Comparison of ENCODE assay signal across 8 cellular contexts in genomic region chr17:44122825-44123355, GRCh38. TPM values are rescaled to one million over a fixed set of nuclear protein-coding genes. Genes with fewer than 3 reads are reported as not detected.
DNase-seq lines count a peak whose midpoint lies in the region; ATAC-seq lines count a peak whose summit lies in the region.

No MANE protein-coding gene starts in this region.

- peak overlapping the region; percentile 89 for H3K4me3 Mint-ChIP-seq in activated T-helper 1 cell treated with anti-CD3 and anti-CD28 coated beads, Interleukin-12 subunit alpha, Interleukin-12 subunit beta, Interleukin-2, Interleukin-4 antibody, amounts not matched to agents 30 ng/mL and 10 ng/mL and 1 ng/mL, durations not matched to agents 14 hours and 24 hours and 36 hours

- peak; percentile 18 for DNase-seq in activated T-cell treated with anti-CD3 and anti-CD28 coated beads for 1 hour (ENCODE audit: low read depth)
- no peak for DNase-seq in activated T-cell treated with anti-CD3 and anti-CD28 coated beads for 4 hours
- DNase-seq in activated T-helper 1 cell treated with anti-CD3 and anti-CD28 coated beads, Interleukin-12 subunit alpha, Interleukin-12 subunit beta, Interleukin-2, Interleukin-4 antibody, amounts not matched to agents 30 ng/mL and 10 ng/mL and 1 ng/mL, durations not matched to agents 14 hours and 24 hours and 36 hours (ENCODE audit: low spot score), result no peak
- peak; percentile 23 for DNase-seq in stimulated activated CD8-positive, alpha-beta memory T cell treated with anti-CD3 and anti-CD28 coated beads, Interleukin-12 subunit alpha, Interleukin-12 subunit beta, amount 100 ng/mL, for 1 hour (ENCODE audit: low read depth)
- DNase-seq in HUDEP-2 (lab: John Stamatoyannopoulos, UW; ENCODE audit: unreplicated experiment in 76 of 76), result no peak
- no peak for DNase-seq in putamen (ENCODE audit: low spot score)

- H3K27ac Mint-ChIP-seq in activated T-helper 1 cell treated with anti-CD3 and anti-CD28 coated beads, Interleukin-12 subunit alpha, Interleukin-12 subunit beta, Interleukin-2, Interleukin-4 antibody, amounts not matched to agents 30 ng/mL and 10 ng/mL and 1 ng/mL, durations not matched to agents 14 hours and 24 hours and 36 hours, result peak overlapping the region; percentile 76

- H3K4me1 Mint-ChIP-seq in activated T-helper 1 cell treated with anti-CD3 and anti-CD28 coated beads, Interleukin-12 subunit alpha, Interleukin-12 subunit beta, Interleukin-2, Interleukin-4 antibody, amounts not matched to agents 30 ng/mL and 10 ng/mL and 1 ng/mL, durations not matched to agents 14 hours and 24 hours and 36 hours (ENCODE audit: low read depth), result peaks cover 25% of the 10 kb centered on the region

- intact Hi-C loops in activated T-helper 1 cell treated with anti-CD3 and anti-CD28 coated beads, Interleukin-12 subunit alpha, Interleukin-12 subunit beta, Interleukin-2, Interleukin-4 antibody, amounts not matched to agents 30 ng/mL and 10 ng/mL and 1 ng/mL, durations not matched to agents 14 hours and 24 hours and 36 hours (cut with micrococcal nuclease), result loop anchor here (1.0 to 5.0 kb wide), 9 partner anchors 18 to 224 kb away; partner anchors contain the start of genes G6PC3, GRN, HROB and LSM12

- H3K36me3 Mint-ChIP-seq in activated T-helper 1 cell treated with anti-CD3 and anti-CD28 coated beads, Interleukin-12 subunit alpha, Interleukin-12 subunit beta, Interleukin-2, Interleukin-4 antibody, amounts not matched to agents 30 ng/mL and 10 ng/mL and 1 ng/mL, durations not matched to agents 14 hours and 24 hours and 36 hours (ENCODE audit: low read depth), result no peaks in the 10 kb centered on the region

- ATAC-seq in HG03280 (IDR thresholded peaks at IDR 0.05; ENCODE audit: unreplicated experiment), result peak; percentile 13

- no peaks in the 10 kb centered on the region for H3K9me3 Mint-ChIP-seq in activated T-helper 1 cell treated with anti-CD3 and anti-CD28 coated beads, Interleukin-12 subunit alpha, Interleukin-12 subunit beta, Interleukin-2, Interleukin-4 antibody, amounts not matched to agents 30 ng/mL and 10 ng/mL and 1 ng/mL, durations not matched to agents 14 hours and 24 hours and 36 hours

- H3K27me3 Mint-ChIP-seq in activated T-helper 1 cell treated with anti-CD3 and anti-CD28 coated beads, Interleukin-12 subunit alpha, Interleukin-12 subunit beta, Interleukin-2, Interleukin-4 antibody, amounts not matched to agents 30 ng/mL and 10 ng/mL and 1 ng/mL, durations not matched to agents 14 hours and 24 hours and 36 hours (ENCODE audit: insufficient read depth), result peaks cover 12% of the 10 kb centered on the region

- peak overlapping the region; percentile 70 for H3K4me3 ChIP-seq in iPS-11a (ENCODE audit: low read depth, low read length)

RNA-seq across cellular contexts. Expression of gene HDAC5, which starts 0.6 kb away (rescaled TPM):
- total RNA-seq in activated T-helper 1 cell treated with anti-CD3 and anti-CD28 coated beads, Interleukin-12 subunit alpha, Interleukin-12 subunit beta, Interleukin-2, Interleukin-4 antibody, amounts not matched to agents 30 ng/mL and 10 ng/mL and 1 ng/mL, durations not matched to agents 14 hours and 24 hours and 36 hours, result 20.6 and 22.8 TPM in 2 replicates

RNA-seq across cellular contexts. Expression of gene HROB, which starts 18.8 kb away (rescaled TPM):
- 23.0 and 23.1 TPM in 2 replicates for total RNA-seq in activated T-helper 1 cell treated with anti-CD3 and anti-CD28 coated beads, Interleukin-12 subunit alpha, Interleukin-12 subunit beta, Interleukin-2, Interleukin-4 antibody, amounts not matched to agents 30 ng/mL and 10 ng/mL and 1 ng/mL, durations not matched to agents 14 hours and 24 hours and 36 hours

RNA-seq across cellular contexts. Expression of gene ASB16, which starts 47.6 kb away (rescaled TPM):
- total RNA-seq in activated T-helper 1 cell treated with anti-CD3 and anti-CD28 coated beads, Interleukin-12 subunit alpha, Interleukin-12 subunit beta, Interleukin-2, Interleukin-4 antibody, amounts not matched to agents 30 ng/mL and 10 ng/mL and 1 ng/mL, durations not matched to agents 14 hours and 24 hours and 36 hours, result 0.31 and 0.42 TPM in 2 replicates

RNA-seq across cellular contexts. Expression of gene G6PC3, which starts 52.4 kb away (rescaled TPM):
- 33.5 and 34.9 TPM in 2 replicates for total RNA-seq in activated T-helper 1 cell treated with anti-CD3 and anti-CD28 coated beads, Interleukin-12 subunit alpha, Interleukin-12 subunit beta, Interleukin-2, Interleukin-4 antibody, amounts not matched to agents 30 ng/mL and 10 ng/mL and 1 ng/mL, durations not matched to agents 14 hours and 24 hours and 36 hours

RNA-seq across cellular contexts. Expression of gene LSM12, which starts 56.4 kb away (rescaled TPM):
- 93.9 and 95.4 TPM in 2 replicates for total RNA-seq in activated T-helper 1 cell treated with anti-CD3 and anti-CD28 coated beads, Interleukin-12 subunit alpha, Interleukin-12 subunit beta, Interleukin-2, Interleukin-4 antibody, amounts not matched to agents 30 ng/mL and 10 ng/mL and 1 ng/mL, durations not matched to agents 14 hours and 24 hours and 36 hours

Comparison
In these comparisons a context has a peak if more than half of its experiments do, and no peak if none do; other contexts are left out.
1. DNase-seq: peak in activated T-cell treated with anti-CD3 and anti-CD28 coated beads for 1 hour (single experiment) and stimulated activated CD8-positive, alpha-beta memory T cell treated with anti-CD3 and anti-CD28 coated beads, Interleukin-12 subunit alpha, Interleukin-12 subunit beta, amount 100 ng/mL, for 1 hour (single experiment); none in activated T-cell treated with anti-CD3 and anti-CD28 coated beads for 4 hours (single experiment), activated T-helper 1 cell treated with anti-CD3 and anti-CD28 coated beads, Interleukin-12 subunit alpha, Interleukin-12 subunit beta, Interleukin-2, Interleukin-4 antibody, amounts not matched to agents 30 ng/mL and 10 ng/mL and 1 ng/mL, durations not matched to agents 14 hours and 24 hours and 36 hours (single experiment), HUDEP-2 (0 of 76) and putamen (single experiment).